In genomic region chr10:67666416-67667043, GRCh38 we compare ENCODE assay signal across 8 cellular contexts. TPM values are rescaled to one million over a fixed set of nuclear protein-coding genes. Genes with fewer than 3 reads are reported as not detected.
DNase-seq lines count a peak whose midpoint lies in the region; ATAC-seq, FAIRE-seq and TF ChIP-seq lines count a peak whose summit lies in the region.

No MANE protein-coding gene starts in this region.

- no peak overlapping the region for H3K4me3 Mint-ChIP-seq in stimulated activated effector memory CD8-positive, alpha-beta T cell treated with anti-CD3 and anti-CD28 coated beads, Interleukin-12 subunit alpha, Interleukin-12 subunit beta, amount 100 ng/mL, for 72 hours

- H3K9me3 ChIP-seq in right lobe of liver = no peaks in the 10 kb centered on the region

- H3K27ac Mint-ChIP-seq in stimulated activated effector memory CD8-positive, alpha-beta T cell treated with anti-CD3 and anti-CD28 coated beads, Interleukin-12 subunit alpha, Interleukin-12 subunit beta, amount 100 ng/mL, for 72 hours = no peak overlapping the region

- no peaks in the 10 kb centered on the region for H3K36me3 Mint-ChIP-seq in stimulated activated effector memory CD8-positive, alpha-beta T cell treated with anti-CD3 and anti-CD28 coated beads, Interleukin-12 subunit alpha, Interleukin-12 subunit beta, amount 100 ng/mL, for 72 hours

- TF ChIP-seq CTCF in GM12865 (IDR thresholded peaks at IDR 0.05; ENCODE audit: insufficient read depth, low read depth, low read length, missing control alignments) (peak; percentile 36), bronchial epithelial cell (IDR thresholded peaks at IDR 0.05; ENCODE audit: insufficient read depth, low read length, severe bottlenecking) (peak; percentile 24), right lobe of liver (IDR thresholded peaks at IDR 0.05) (peak; percentile 44 to 49 (median 48))

- ATAC-seq in right lobe of liver = peak in 3 of 4 donors; percentile 44 to 49 (median 46)
- ATAC-seq in stimulated activated effector memory CD8-positive, alpha-beta T cell treated with anti-CD3 and anti-CD28 coated beads, Interleukin-12 subunit alpha, Interleukin-12 subunit beta, amount 100 ng/mL, for 72 hours = no peak
- no peak for ATAC-seq in HG03135 (IDR thresholded peaks at IDR 0.05; ENCODE audit: unreplicated experiment)
- no peak for ATAC-seq in HG03571 (IDR thresholded peaks at IDR 0.05; ENCODE audit: unreplicated experiment)

- FAIRE-seq in bronchial epithelial cell (lab: Jason Lieb, UNC) = no peak

- H3K4me3 ChIP-seq in GM12865 (ENCODE audit: low read depth, low read length) (no peak overlapping the region), bronchial epithelial cell (ENCODE audit: low read depth, low read length) (no peak overlapping the region), right lobe of liver (no peak overlapping the region)

- H3K4me1 ChIP-seq in right lobe of liver = no peaks in the 10 kb centered on the region

- H3K4me1 Mint-ChIP-seq in stimulated activated effector memory CD8-positive, alpha-beta T cell treated with anti-CD3 and anti-CD28 coated beads, Interleukin-12 subunit alpha, Interleukin-12 subunit beta, amount 100 ng/mL, for 72 hours = no peaks in the 10 kb centered on the region

- H3K27ac ChIP-seq in right lobe of liver = no peak overlapping the region

- intact Hi-C loops in right lobe of liver (cut with DNase I) = no loop called here

- H3K36me3 ChIP-seq in bronchial epithelial cell (ENCODE audit: control insufficient read depth, insufficient read depth, low read length) (no peaks in the 10 kb centered on the region), right lobe of liver (no peaks in the 10 kb centered on the region)

- H3K9me3 Mint-ChIP-seq in stimulated activated effector memory CD8-positive, alpha-beta T cell treated with anti-CD3 and anti-CD28 coated beads, Interleukin-12 subunit alpha, Interleukin-12 subunit beta, amount 100 ng/mL, for 72 hours = no peaks in the 10 kb centered on the region

- H3K27me3 ChIP-seq in bronchial epithelial cell (ENCODE audit: control insufficient read depth, insufficient read depth, low read length) (no peaks in the 10 kb centered on the region), right lobe of liver (no peaks in the 10 kb centered on the region)

- TF ChIP-seq POLR2A in right lobe of liver (IDR thresholded peaks at IDR 0.05) = no peak

- DNase-seq in GM12865 (ENCODE audit: low read depth) = peak; percentile 20
- peak; percentile 11 for DNase-seq in M059J (ENCODE audit: low read depth)
- peak; percentile 33 for DNase-seq in bronchial epithelial cell (ENCODE audit: low read depth)
- no peak for DNase-seq in right lobe of liver
- DNase-seq in stimulated activated effector memory CD8-positive, alpha-beta T cell treated with anti-CD3 and anti-CD28 coated beads, Interleukin-12 subunit alpha, Interleukin-12 subunit beta, amount 100 ng/mL, for 72 hours (ENCODE audit: low spot score in 2 of 2) = no peak
- no peak for DNase-seq in islet precursor cell

- 73% methylated on average over 1 of the region's 1 CpG for WGBS in right lobe of liver (ENCODE audit: insufficient coverage, low coverage, low lambda C conversion rate, missing lambda C conversion rate)

RNA-seq across cellular contexts. Expression of gene CTNNA3, which starts 29.5 kb away (rescaled TPM):
- 0.02 TPM in 1 of 2 replicates, not detected in the other for total RNA-seq in M059J (2014; rRNA removed; shearing (Covaris generic))
- total RNA-seq in bronchial epithelial cell = under 0.01 TPM in 1 of 2 replicates, not detected in the other
- total RNA-seq in right lobe of liver = 1 to 10 TPM in 5 of 6 experiments, under 1 TPM in 1; 0.19 to 3.6 (median 1.2) TPM

Comparison
In these comparisons a context has a peak if more than half of its experiments do, and no peak if none do; other contexts are left out.
1. DNase-seq: peak in GM12865 (single experiment), M059J (single experiment) and bronchial epithelial cell (single experiment); none in right lobe of liver (0 of 3), stimulated activated effector memory CD8-positive, alpha-beta T cell treated with anti-CD3 and anti-CD28 coated beads, Interleukin-12 subunit alpha, Interleukin-12 subunit beta, amount 100 ng/mL, for 72 hours (0 of 2) and islet precursor cell (single experiment).
2. ATAC-seq: peak in right lobe of liver (3 of 4); none in stimulated activated effector memory CD8-positive, alpha-beta T cell treated with anti-CD3 and anti-CD28 coated beads, Interleukin-12 subunit alpha, Interleukin-12 subunit beta, amount 100 ng/mL, for 72 hours (single experiment), HG03135 (single experiment) and HG03571 (single experiment).
3. Peak in every context shown above with its lines, with median percentiles within 50 percentile points of each other: CTCF ChIP-seq.